ENCODE assay signal across 12 cellular contexts in the genomic region with DNA sequence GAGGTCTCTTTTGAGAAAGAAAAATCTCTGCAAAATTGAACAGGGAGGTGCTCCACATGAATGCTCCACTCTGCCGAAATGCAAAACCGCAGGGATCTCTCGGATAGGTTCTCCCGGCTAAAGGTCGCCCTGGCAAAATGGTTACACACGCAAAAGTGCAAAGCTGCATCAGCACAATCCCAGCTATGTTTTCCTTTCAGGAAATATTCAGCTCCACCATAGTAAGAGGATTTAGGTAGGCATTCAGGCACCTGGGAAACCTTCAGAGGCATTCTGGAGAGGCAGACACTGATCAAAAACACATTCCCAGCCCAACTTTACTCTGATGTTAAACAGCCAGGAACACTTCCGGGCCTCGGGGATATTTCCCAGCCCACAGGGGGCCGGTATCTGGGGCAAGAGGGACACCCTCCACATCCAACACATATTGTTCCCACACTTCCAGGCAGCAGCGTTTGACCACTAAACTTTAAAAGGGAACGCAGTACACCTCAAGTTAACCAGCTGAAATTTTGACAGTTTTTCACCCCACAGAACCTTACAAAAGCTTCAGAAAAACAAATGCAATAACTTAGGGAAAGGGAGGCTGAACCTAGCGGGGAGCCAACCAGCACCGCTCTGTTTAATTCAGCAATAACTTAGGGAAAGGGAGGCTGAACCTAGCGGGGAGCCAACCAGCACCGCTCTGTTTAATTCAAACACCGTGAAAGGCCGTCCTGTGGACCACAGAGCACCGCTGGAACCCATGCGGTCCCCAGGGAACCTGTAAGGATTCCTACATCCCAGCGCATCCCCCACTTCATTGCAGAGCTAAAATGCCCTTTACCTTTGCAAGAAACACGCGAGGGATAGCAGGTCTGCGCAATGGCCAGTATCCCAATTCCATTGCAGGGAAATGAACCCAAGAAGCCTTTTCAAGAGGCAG. TPM values are rescaled to one million over a fixed set of nuclear protein-coding genes. Genes with fewer than 3 reads are reported as not detected.
DNase-seq lines count a peak whose midpoint lies in the region; ATAC-seq and TF ChIP-seq lines count a peak whose summit lies in the region.
"Had no signal": no experiment of that assay in that cellular context is flagged by ENCODE, and none has a peak within 500 bp of the region (broad histone marks: within the 10 kb centered on the region; RNA-seq: fewer than 3 reads in every experiment).

No MANE protein-coding gene starts in this region.

- POLR2A ChIA-PET in SK-N-SH (lab: Yijun Ruan, JAX), result no interaction called here

- H3K9ac ChIP-seq in SK-N-SH, result no peak overlapping the region

- H3K4me3 ChIP-seq in SK-N-SH (ENCODE audit: low read depth in 2 of 2, low read length in 1 of 2), result peak overlapping the region; percentile 38 to 49; a peak in 2 of 4 replicates
- H3K4me3 ChIP-seq in hepatocyte, result peak overlapping the region; percentile 41
- H3K4me3 ChIP-seq in psoas muscle, result no peak overlapping the region

- TF ChIP-seq CTCF in SK-N-SH (IDR thresholded peaks at IDR 0.05) (no peak), hepatocyte (IDR thresholded peaks at IDR 0.05; ENCODE audit: poor library complexity) (no peak), psoas muscle (IDR thresholded peaks at IDR 0.05) (no peak), GM20000 (IDR thresholded peaks at IDR 0.05; ENCODE audit: extremely low read depth, missing control alignments) (no peak)

- CTCF ChIA-PET in SK-N-SH (lab: Yijun Ruan, JAX), result interaction anchor here (3.0 to 3.4 kb wide), 2 partner anchors 270 to 283 kb away, joined by 11 read pairs; no protein-coding TSS in a partner anchor

- ATAC-seq in psoas muscle (peak in 2 of 4 donors; percentile 19 to 29), HG02623 (IDR thresholded peaks at IDR 0.05; ENCODE audit: unreplicated experiment) (no peak), GM19452 (IDR thresholded peaks at IDR 0.05; ENCODE audit: unreplicated experiment) (no peak)

- H3K9me2 ChIP-seq in SK-N-SH, result no peaks in the 10 kb centered on the region
- H3K9me2 ChIP-seq in hepatocyte (replicated peaks; ENCODE audit: insufficient read depth), result no peaks in the 10 kb centered on the region

- no peaks in the 10 kb centered on the region for H4K20me1 ChIP-seq in SK-N-SH (ENCODE audit: insufficient read depth)
- no peaks in the 10 kb centered on the region for H4K20me1 ChIP-seq in hepatocyte (ENCODE audit: insufficient read depth, poor library complexity, severe bottlenecking)

- no peak for TF ChIP-seq RAD21 in SK-N-SH (IDR thresholded peaks at IDR 0.05; ENCODE audit: low read length)

- no peak overlapping the region for H2AFZ ChIP-seq in SK-N-SH (ENCODE audit: low read depth)
- H2AFZ ChIP-seq in hepatocyte, result no peak overlapping the region

- H3F3A ChIP-seq in SK-N-SH (replicated peaks; ENCODE audit: insufficient read depth), result peaks cover 15% of the 10 kb centered on the region

- H3K9me3 ChIP-seq in SK-N-SH, result no peaks in the 10 kb centered on the region
- H3K9me3 ChIP-seq in hepatocyte (ENCODE audit: low read depth), result no peaks in the 10 kb centered on the region
- no peaks in the 10 kb centered on the region for H3K9me3 ChIP-seq in psoas muscle
- H3K9me3 ChIP-seq: heart left ventricle had no signal

- H3K27ac ChIP-seq in SK-N-SH (ENCODE audit: low read depth in 2 of 2, low read length in 1 of 2) (peak overlapping the region; percentile 17 to 64; a peak in 2 of 4 replicates), hepatocyte (peak overlapping the region; percentile 80), psoas muscle (peak overlapping the region; percentile 32)

- intact Hi-C loops in psoas muscle (cut with DNase I), result no loop called here

- TF ChIP-seq EP300 in SK-N-SH (IDR thresholded peaks at IDR 0.05; ENCODE audit: borderline replicate concordance in 1 of 2, low read depth in 1 of 2, low read length in 1 of 2), result no peak

- H3K4me2 ChIP-seq in SK-N-SH (peak overlapping the region; percentile 59), hepatocyte (peak overlapping the region; percentile 91)

- H3K27me3 ChIP-seq in SK-N-SH (ENCODE audit: insufficient read depth) (no peaks in the 10 kb centered on the region), hepatocyte (no peaks in the 10 kb centered on the region), psoas muscle (ENCODE audit: insufficient read depth in 3 of 3, low read length in 2 of 3) (peaks cover 0 to 1% (median 0%) of the 10 kb centered on the region in 3 donors)
- H3K27me3 ChIP-seq: heart left ventricle had no signal

- H3K79me2 ChIP-seq in SK-N-SH (ENCODE audit: insufficient read depth) (peaks cover 63% of the 10 kb centered on the region), hepatocyte (peaks cover 94% of the 10 kb centered on the region)

- peak; percentile 54 for DNase-seq in EH (ENCODE audit: low read depth)
- peak; percentile 60 for DNase-seq in SK-N-SH
- DNase-seq in hepatocyte (ENCODE audit: low spot score), result no peak
- no peak for DNase-seq in psoas muscle
- DNase-seq in GM20000 (ENCODE audit: low spot score), result no peak
- DNase-seq in NCI-H446 treated with DMSO at 0.1 percent for 48 hours (lab: John Stamatoyannopoulos, UW), result no peak
- DNase-seq: activated T-cell treated with anti-CD3 and anti-CD28 coated beads, Interleukin-2, amount 50 U/mL, for 24 hours; C1 segment of cervical spinal cord; cerebellar nuclear complex; heart left ventricle had no signal

- H3K4me1 ChIP-seq in SK-N-SH (ENCODE audit: control insufficient read depth in 1 of 2, insufficient read depth in 2 of 2, low read depth in 1 of 2, low read length in 1 of 2), result peaks cover 13 to 43% of the 10 kb centered on the region in 2 experiments
- H3K4me1 ChIP-seq in hepatocyte (ENCODE audit: insufficient read depth), result peaks cover 68% of the 10 kb centered on the region
- H3K4me1 ChIP-seq in psoas muscle, result peaks cover 6% of the 10 kb centered on the region

- WGBS in SK-N-SH (ENCODE audit: low lambda C conversion rate), result 75% methylated on average over 23 of the region's 23 CpGs
- 21% methylated on average over 23 of the region's 23 CpGs for WGBS in hepatocyte (ENCODE audit: low lambda C conversion rate, missing lambda C conversion rate)
- 70 to 82% (median 79%) methylated on average over 23 of the region's 23 CpGs for WGBS in psoas muscle, 3 donors

- H3K36me3 ChIP-seq in SK-N-SH (replicated peaks in 1 of 2; ENCODE audit: control insufficient read depth in 1 of 2, insufficient read depth in 2 of 2, low read length in 1 of 2), result peaks cover 0 to 7% of the 10 kb centered on the region in 2 experiments
- H3K36me3 ChIP-seq in hepatocyte (replicated peaks; ENCODE audit: insufficient read depth, low read depth), result no peaks in the 10 kb centered on the region
- H3K36me3 ChIP-seq in psoas muscle (ENCODE audit: insufficient read depth in 1 of 2, low read depth in 1 of 2), result no peaks in the 10 kb centered on the region
- H3K36me3 ChIP-seq: heart left ventricle had no signal

TF ChIP-seq in SK-N-SH, 30 proteins besides CTCF, POLR2A, EP300 and RAD21:
- TF ChIP-seq FOSL2 (IDR thresholded peaks at IDR 0.05; ENCODE audit: borderline replicate concordance, low read depth), result no peak
- TF ChIP-seq TCF12 (IDR thresholded peaks at IDR 0.05), result peak; percentile 16
TF ChIP-seq in SK-N-SH: peak in this region for 1.

RNA-seq across cellular contexts. Expression of gene TNS3, which starts 45.9 kb away (rescaled TPM):
- polyA plus RNA-seq in SK-N-SH (2012; rRNA removed) (68.8 and 72.3 TPM in 2 replicates), hepatocyte (30.0 and 30.7 TPM in 2 replicates), psoas muscle (10 to 100 TPM; 11.5 to 20.2 (median 12.5) TPM)
- polyA plus RNA-seq in SK-N-SH (2012; cell fraction: cytosol; rRNA removed), result 48.8 and 60.8 TPM in 2 replicates
- 141 and 170 TPM in 2 replicates for polyA plus RNA-seq in SK-N-SH (2012; cell fraction: nucleus; rRNA removed)
- total RNA-seq in hepatocyte (64.5 and 73.3 TPM in 2 replicates), psoas muscle (10 to 100 TPM; 35.0 to 75.3 (median 45.6) TPM)

Comparison
In these comparisons a context has a peak if more than half of its experiments do, and no peak if none do; other contexts are left out.
1. DNase-seq: peak in EH (single experiment) and SK-N-SH (single experiment); none in hepatocyte (single experiment), psoas muscle (0 of 2), GM20000 (single experiment) and NCI-H446 treated with DMSO at 0.1 percent for 48 hours (single experiment).
2. Peak in every context shown above with its lines, with median percentiles within 50 percentile points of each other: H3K27ac ChIP-seq.